21 cellular contexts compared by ENCODE assay signal in the genomic region with DNA sequence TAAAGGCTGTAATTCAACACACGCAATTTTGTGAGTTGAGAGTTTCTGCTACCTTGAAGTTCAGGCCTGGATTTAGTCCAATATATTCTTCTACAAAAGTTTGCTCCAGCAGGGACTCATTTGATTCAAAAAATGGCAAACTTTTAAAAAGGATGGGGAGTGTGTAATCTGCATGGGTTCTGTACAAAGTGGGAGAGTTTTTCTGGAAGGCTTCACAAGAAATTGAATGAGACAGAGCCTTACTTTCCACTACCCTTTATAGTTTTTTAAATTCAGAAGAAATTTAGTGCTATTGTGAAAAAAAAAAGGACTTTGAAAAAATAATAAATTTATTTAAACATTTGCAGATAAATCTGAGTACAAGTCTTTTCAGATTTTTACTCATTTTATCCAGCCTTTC.
"Had no signal": no experiment of that assay in that cellular context is flagged by ENCODE, and none has a peak within 500 bp of the region (broad histone marks: within the 10 kb centered on the region; RNA-seq: fewer than 3 reads in every experiment).

No MANE protein-coding gene starts in this region.

- DNase-seq: cortex of kidney; effector memory CD4-positive, alpha-beta T cell; esophagus squamous epithelium; immature natural killer cell; kidney; left cardiac atrium; left ventricle myocardium inferior; lower lobe of right lung; mesenchymal stem cell; midbrain; occipital lobe; psoas muscle; stimulated activated CD4-positive, alpha-beta T cell treated with anti-CD3 and anti-CD28 coated beads, Interleukin-2, amount 100 ng/mL, for 24 hours; stimulated activated CD4-positive, alpha-beta T cell treated with anti-CD3 and anti-CD28 coated beads, Interleukin-4, amount 100 ng/mL, for 4 hours; stimulated activated naive B cell treated with anti-CD40 and anti-IgM and Interleukin-4, amounts not matched to agents 10 μg/mL and 1 μg/mL and 100 μg/mL, for 72 hours; stimulated activated naive CD8-positive, alpha-beta T cell treated with anti-CD3 and anti-CD28 coated beads, Interleukin-15, amount 100 ng/mL, for 72 hours; testis had no signal

- H3K4me1 ChIP-seq: esophagus squamous epithelium, left ventricle myocardium inferior, lower lobe of right lung, psoas muscle, testis, tibial nerve had no signal

- H3K4me3 Mint-ChIP-seq: immature natural killer cell; natural killer cell treated with Interleukin-12 subunit alpha and Interleukin-12 subunit beta and Interleukin-15 and Interleukin-18, amount 100 ng/mL, for 72 hours; stimulated activated naive B cell treated with anti-CD40 and anti-IgM and Interleukin-4, amounts not matched to agents 10 μg/mL and 1 μg/mL and 100 μg/mL, for 72 hours; stimulated activated naive CD8-positive, alpha-beta T cell treated with anti-CD3 and anti-CD28 coated beads, Interleukin-15, amount 100 ng/mL, for 72 hours had no signal

- H3K4me3 ChIP-seq: esophagus squamous epithelium, left ventricle myocardium inferior, lower lobe of right lung, psoas muscle, skin epidermis, testis, tibial nerve had no signal

- H3K27ac ChIP-seq: esophagus squamous epithelium, left ventricle myocardium inferior, lower lobe of right lung, psoas muscle, skin epidermis, testis, tibial nerve had no signal

- H3K27me3 ChIP-seq: esophagus squamous epithelium, testis, tibial nerve had no signal

- H3K36me3 ChIP-seq: lower lobe of right lung had no signal

- H3K9me3 ChIP-seq: lower lobe of right lung, psoas muscle, testis had no signal

- ATAC-seq: left cardiac atrium; lower lobe of right lung; natural killer cell treated with Interleukin-12 subunit alpha and Interleukin-12 subunit beta and Interleukin-15 and Interleukin-18, amount 100 ng/mL, for 72 hours; psoas muscle; sciatic nerve; stimulated activated naive B cell treated with anti-CD40 and anti-IgM and Interleukin-4, amounts not matched to agents 10 μg/mL and 1 μg/mL and 100 μg/mL, for 72 hours; stimulated activated naive CD8-positive, alpha-beta T cell treated with anti-CD3 and anti-CD28 coated beads, Interleukin-15, amount 100 ng/mL, for 72 hours had no signal

- H3K27me3 Mint-ChIP-seq: natural killer cell treated with Interleukin-12 subunit alpha and Interleukin-12 subunit beta and Interleukin-15 and Interleukin-18, amount 100 ng/mL, for 72 hours; stimulated activated naive B cell treated with anti-CD40 and anti-IgM and Interleukin-4, amounts not matched to agents 10 μg/mL and 1 μg/mL and 100 μg/mL, for 72 hours; stimulated activated naive CD8-positive, alpha-beta T cell treated with anti-CD3 and anti-CD28 coated beads, Interleukin-15, amount 100 ng/mL, for 72 hours had no signal

- H3K4me1 Mint-ChIP-seq: immature natural killer cell; stimulated activated naive B cell treated with anti-CD40 and anti-IgM and Interleukin-4, amounts not matched to agents 10 μg/mL and 1 μg/mL and 100 μg/mL, for 72 hours; stimulated activated naive CD8-positive, alpha-beta T cell treated with anti-CD3 and anti-CD28 coated beads, Interleukin-15, amount 100 ng/mL, for 72 hours had no signal

- H3K27ac Mint-ChIP-seq: immature natural killer cell; natural killer cell treated with Interleukin-12 subunit alpha and Interleukin-12 subunit beta and Interleukin-15 and Interleukin-18, amount 100 ng/mL, for 72 hours; stimulated activated naive B cell treated with anti-CD40 and anti-IgM and Interleukin-4, amounts not matched to agents 10 μg/mL and 1 μg/mL and 100 μg/mL, for 72 hours; stimulated activated naive CD8-positive, alpha-beta T cell treated with anti-CD3 and anti-CD28 coated beads, Interleukin-15, amount 100 ng/mL, for 72 hours had no signal
